8 cellular contexts compared by ENCODE assay signal in the genomic region with DNA sequence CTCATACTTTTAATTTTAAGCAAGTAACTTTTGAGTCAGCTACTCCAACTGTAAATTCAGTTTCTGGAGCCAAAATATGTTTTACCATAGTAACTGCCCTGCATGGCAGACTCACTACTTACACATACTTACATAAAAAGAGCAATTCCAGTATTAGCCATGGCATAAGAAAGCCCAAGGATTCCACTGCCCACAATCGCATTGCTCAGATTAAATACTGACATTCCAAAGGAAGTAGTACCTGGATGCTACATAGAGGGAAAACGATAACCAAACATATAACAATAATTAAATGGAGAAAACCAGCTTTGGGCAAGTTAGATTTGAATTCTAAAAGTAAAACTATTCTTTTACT. TPM values are rescaled to one million over a fixed set of nuclear protein-coding genes. Genes with fewer than 3 reads are reported as not detected.
A peak's percentile ranks its signal among the peaks of the same experiment; 100 is the strongest.
DNase-seq lines count a peak whose midpoint lies in the region; ATAC-seq and TF ChIP-seq lines count a peak whose summit lies in the region.

No MANE protein-coding gene starts in this region.

- no peaks in the 10 kb centered on the region for H3K27me3 Mint-ChIP-seq in progenitor cell of endocrine pancreas

- peak overlapping the region; percentile 80 to 96 (median 88) for H3K4me3 ChIP-seq in esophagus muscularis mucosa

- intact Hi-C loops in esophagus muscularis mucosa (cut with DNase I): loop anchor here (2.0 to 10.0 kb wide), 2 partner anchors 290 to 376 kb away; partner anchors contain the start of gene SCAF11
- intact Hi-C loops in sciatic nerve (cut with DNase I): no loop called here

- no peak for TF ChIP-seq EP300 in esophagus muscularis mucosa (IDR thresholded peaks at IDR 0.05)

- no peak for TF ChIP-seq POLR2A in esophagus muscularis mucosa (IDR thresholded peaks at IDR 0.05; ENCODE audit: low read depth)

- H3K36me3 Mint-ChIP-seq in progenitor cell of endocrine pancreas (ENCODE audit: insufficient read depth): peaks cover 43% of the 10 kb centered on the region

- peak overlapping the region in 3 of 4 donors; percentile 39 to 96 (median 95) for H3K27ac ChIP-seq in esophagus muscularis mucosa (replicated peaks in 1 of 4)

- H3K27ac Mint-ChIP-seq in progenitor cell of endocrine pancreas: peak overlapping the region; percentile 99

- TF ChIP-seq CTCF in esophagus muscularis mucosa (IDR thresholded peaks at IDR 0.05) (no peak), progenitor cell of endocrine pancreas (IDR thresholded peaks at IDR 0.05; ENCODE audit: unreplicated experiment) (no peak)

- H3K36me3 ChIP-seq in esophagus muscularis mucosa: peaks cover 39 to 58% (median 49%) of the 10 kb centered on the region in 4 donors

- no peak for ATAC-seq in sciatic nerve

- DNase-seq in ELR (ENCODE audit: low read depth) (peak; percentile 59), RKO (ENCODE audit: low spot score) (peak; percentile 63), esophagus muscularis mucosa (ENCODE audit: extremely low spot score) (no peak), progenitor cell of endocrine pancreas (ENCODE audit: low spot score, unreplicated experiment) (no peak), NCI-H345 (lab: John Stamatoyannopoulos, UW) (no peak), occipital lobe (lab: John Stamatoyannopoulos, UW) (no peak), sciatic nerve (ENCODE audit: low spot score) (no peak), superior temporal gyrus (ENCODE audit: extremely low spot score) (no peak)

- peaks cover 64% of the 10 kb centered on the region for H3K4me1 Mint-ChIP-seq in progenitor cell of endocrine pancreas (ENCODE audit: low read depth)

- no peaks in the 10 kb centered on the region for H3K9me3 ChIP-seq in esophagus muscularis mucosa

- WGBS in esophagus muscularis mucosa: 6% methylated on average over 2 of the region's 2 CpGs

- peaks cover 45 to 64% (median 63%) of the 10 kb centered on the region in 4 donors for H3K4me1 ChIP-seq in esophagus muscularis mucosa

- H3K9me3 Mint-ChIP-seq in progenitor cell of endocrine pancreas (ENCODE audit: low read depth): no peaks in the 10 kb centered on the region

- peak overlapping the region; percentile 99 for H3K4me3 Mint-ChIP-seq in progenitor cell of endocrine pancreas (ENCODE audit: low read depth)

- H3K27me3 ChIP-seq in esophagus muscularis mucosa: no peaks in the 10 kb centered on the region

RNA-seq across cellular contexts. Expression of gene SLC38A2, which starts 2.2 kb away (rescaled TPM):
- total RNA-seq in esophagus muscularis mucosa: 100 to 1,000 TPM; 177 to 241 (median 225) TPM
- 216 and 224 TPM in 2 replicates for total RNA-seq in progenitor cell of endocrine pancreas
- total RNA-seq in occipital lobe: 259 TPM
- 285 TPM for total RNA-seq in sciatic nerve

Comparison
In these comparisons a context has a peak if more than half of its experiments do, and no peak if none do; other contexts are left out.
1. DNase-seq: peak in ELR (single experiment) and RKO (single experiment); none in esophagus muscularis mucosa (single experiment), progenitor cell of endocrine pancreas (single experiment), NCI-H345 (single experiment), occipital lobe (single experiment), sciatic nerve (single experiment) and superior temporal gyrus (single experiment).